In the genomic region with DNA sequence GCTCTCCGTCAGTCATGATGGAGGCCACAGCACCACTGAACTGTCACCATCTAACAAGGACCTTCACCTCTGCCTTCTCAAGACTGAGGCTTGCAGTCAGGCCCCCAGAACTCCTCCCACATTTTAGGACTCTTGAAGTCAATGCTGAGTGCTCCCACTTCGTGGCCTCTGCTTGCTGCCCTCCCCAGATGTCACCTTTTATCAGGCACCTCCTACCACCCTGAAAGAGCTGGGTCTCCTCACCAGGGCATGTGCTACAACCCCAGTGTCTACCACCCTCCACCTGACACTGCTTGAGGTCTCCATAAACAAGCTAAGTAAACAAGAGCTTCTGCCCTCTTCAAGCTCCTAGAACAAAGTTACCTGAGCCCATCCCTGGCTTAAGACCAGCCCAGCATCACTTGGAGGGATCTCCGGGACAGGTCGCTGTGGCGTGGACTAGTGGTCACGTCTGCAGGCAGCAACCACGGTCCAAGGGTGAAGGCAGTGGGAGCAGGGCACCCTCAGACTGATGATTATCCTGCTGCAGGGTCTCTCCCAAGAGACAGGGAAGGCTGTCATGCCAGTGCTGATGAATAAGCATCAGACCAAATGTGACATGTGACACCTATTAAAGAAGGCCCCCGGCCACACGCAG, we compare ENCODE assay signal across 21 cellular contexts. TPM values are rescaled to one million over a fixed set of nuclear protein-coding genes. Genes with fewer than 3 reads are reported as not detected.
"Had no signal": no experiment of that assay in that cellular context is flagged by ENCODE, and none has a peak within 500 bp of the region (broad histone marks: within the 10 kb centered on the region; RNA-seq: fewer than 3 reads in every experiment).

No MANE protein-coding gene starts in this region.

- H3K36me3 ChIP-seq: breast epithelium had no signal

- H3K27ac ChIP-seq: breast epithelium, gastroesophageal sphincter, heart right ventricle, VCaP had no signal

- ATAC-seq: esophagus mucosa, gastroesophageal sphincter, heart right ventricle, left ventricle myocardium superior had no signal

- H3K27me3 Mint-ChIP-seq: activated naive CD4-positive, alpha-beta T cell treated with anti-CD3 and anti-CD28 coated beads, Interleukin-2, amount 50 U/mL, for 24 hours; memory B cell had no signal

- H3K27ac Mint-ChIP-seq: activated naive CD4-positive, alpha-beta T cell treated with anti-CD3 and anti-CD28 coated beads, Interleukin-2, amount 50 U/mL, for 24 hours; memory B cell had no signal

- H3K27me3 ChIP-seq: breast epithelium, gastroesophageal sphincter, heart right ventricle had no signal

- H3K9me3 ChIP-seq: breast epithelium, gastroesophageal sphincter, heart right ventricle had no signal

- DNase-seq: activated CD4-positive, CD25-positive, alpha-beta regulatory T cell treated with anti-CD3 and anti-CD28 coated beads, Interleukin-2, amount 50 U/mL, for 72 hours; activated CD8-positive, alpha-beta memory T cell treated with anti-CD3 and anti-CD28 coated beads for 24 hours; activated CD8-positive, alpha-beta memory T cell treated with anti-CD3 and anti-CD28 coated beads, Interleukin-2, amount 50 U/mL, for 48 hours; activated gamma-delta T cell; cerebellar nuclear complex; effector CD4-positive, alpha-beta T cell; heart right ventricle; left ventricle myocardium superior; stimulated activated CD4-positive, alpha-beta T cell treated with anti-CD3 and anti-CD28 coated beads, Interleukin-12 subunit alpha, Interleukin-12 subunit beta, amount 100 ng/mL, for 4 hours; stimulated activated CD4-positive, alpha-beta T cell treated with anti-CD3 and anti-CD28 coated beads, Interleukin-1b, Interleukin-23, amount 100 ng/mL, for 48 hours; stimulated activated CD8-positive, alpha-beta memory T cell treated with anti-CD3 and anti-CD28 coated beads, Interleukin-4, amount 100 ng/mL, for 48 hours; stimulated activated naive CD4-positive, alpha-beta T cell; SW 1271; T-helper 2 cell had no signal

- H3K4me3 Mint-ChIP-seq: activated naive CD4-positive, alpha-beta T cell treated with anti-CD3 and anti-CD28 coated beads, Interleukin-2, amount 50 U/mL, for 24 hours; memory B cell had no signal

- H3K4me3 ChIP-seq: breast epithelium, gastroesophageal sphincter, heart right ventricle had no signal

- H3K4me1 ChIP-seq: breast epithelium, gastroesophageal sphincter, heart right ventricle had no signal

- H3K9me3 Mint-ChIP-seq: activated naive CD4-positive, alpha-beta T cell treated with anti-CD3 and anti-CD28 coated beads, Interleukin-2, amount 50 U/mL, for 24 hours; memory B cell had no signal

RNA-seq across cellular contexts. Expression of a gene that starts 7.7 kb away (rescaled TPM):
- polyA plus RNA-seq: neural cell had no signal
